18 cellular contexts compared by ENCODE assay signal in the genomic region with DNA sequence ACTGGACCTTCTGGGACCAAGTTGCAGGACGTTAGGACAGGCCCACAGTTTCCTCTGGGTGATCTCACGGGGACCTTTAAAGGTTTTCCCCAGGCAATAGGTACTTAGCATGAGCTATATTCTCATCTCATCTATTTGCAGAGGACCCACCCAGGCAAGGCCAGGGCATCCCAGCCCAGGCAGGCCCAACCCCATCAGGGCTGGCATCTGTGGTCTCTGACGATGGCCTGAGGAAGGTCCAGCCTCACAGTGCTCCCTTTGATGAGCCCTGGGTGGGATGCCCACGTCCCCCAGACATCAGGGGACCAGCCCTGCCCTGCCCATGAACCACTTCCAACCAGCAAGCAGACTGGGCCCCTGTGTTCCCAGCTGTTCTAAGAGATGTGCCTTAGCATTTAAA. TPM values are rescaled to one million over a fixed set of nuclear protein-coding genes. Genes with fewer than 3 reads are reported as not detected.
DNase-seq lines count a peak whose midpoint lies in the region; ATAC-seq and TF ChIP-seq lines count a peak whose summit lies in the region.
"Had no signal": no experiment of that assay in that cellular context is flagged by ENCODE, and none has a peak within 500 bp of the region (broad histone marks: within the 10 kb centered on the region; RNA-seq: fewer than 3 reads in every experiment).

No MANE protein-coding gene starts in this region.

- in situ Hi-C loops in transverse colon (cut with MboI; ENCODE audit: low pct_ligation_motif_present in 1 of 4, low pct_unique_long_range_greater_than_20kb in 1 of 4, low sequenced_read_pairs in 3 of 4), result no loop called here

- CTCF ChIA-PET in RWPE1 (lab: Yijun Ruan, JAX), result interaction anchor here (0.5 kb wide), 1 partner anchor 33 kb away, joined by 3 read pairs; no protein-coding TSS in a partner anchor

- H3K4me3 ChIP-seq in transverse colon (no peak overlapping the region), psoas muscle (no peak overlapping the region), gastroesophageal sphincter (no peak overlapping the region)
- H3K4me3 ChIP-seq: GM12878, K562 had no signal

- TF ChIP-seq CTCF in RWPE1 (conservative IDR thresholded peaks at IDR 0.05; ENCODE audit: low read depth), result no peak
- no peak for TF ChIP-seq CTCF in osteocyte (IDR thresholded peaks at IDR 0.05)
- TF ChIP-seq CTCF in transverse colon (IDR thresholded peaks at IDR 0.05), result no peak
- no peak for TF ChIP-seq CTCF in psoas muscle (IDR thresholded peaks at IDR 0.05)
- no peak for TF ChIP-seq CTCF in gastroesophageal sphincter (IDR thresholded peaks at IDR 0.05)

- WGBS in transverse colon (ENCODE audit: low coverage in 1 of 2), 2 donors, result 72% methylated on average over 4 of the region's 4 CpGs; no CpG with 5 or more reads in 1 of the 2 donors
- 65 to 76% (median 73%) methylated on average over 4 of the region's 4 CpGs for WGBS in psoas muscle, 3 donors
- 70% methylated on average over 2 of the region's 4 CpGs; no CpG with 5 or more reads in 1 of the 2 donors for WGBS in gastroesophageal sphincter (ENCODE audit: low coverage in 1 of 2), 2 donors

- H3K9me3 ChIP-seq in transverse colon (no peaks in the 10 kb centered on the region), psoas muscle (no peaks in the 10 kb centered on the region), gastroesophageal sphincter (no peaks in the 10 kb centered on the region)

- no peak for DNase-seq in RWPE1 (ENCODE audit: low spot score)
- peak; percentile 27 for DNase-seq in left lobe of liver (ENCODE audit: low spot score)
- peak; percentile 73 for DNase-seq in osteocyte (ENCODE audit: extremely low spot score, unreplicated experiment)
- DNase-seq in transverse colon, result no peak
- no peak for DNase-seq in psoas muscle
- DNase-seq in SHP77 treated with DMSO at 0.1 percent for 48 hours (lab: John Stamatoyannopoulos, UW), result no peak
- DNase-seq: Calu3; CD4-positive, alpha-beta T cell; DMS79; H9; NCI-H146 had no signal

- H3K27me3 ChIP-seq in transverse colon, result no peaks in the 10 kb centered on the region
- H3K27me3 ChIP-seq in psoas muscle (ENCODE audit: insufficient read depth in 3 of 3, low read length in 2 of 3), result peaks cover 0 to 2% (median 0%) of the 10 kb centered on the region in 3 donors
- no peaks in the 10 kb centered on the region for H3K27me3 ChIP-seq in gastroesophageal sphincter

- POLR2A ChIA-PET in RWPE1 (lab: Yijun Ruan, JAX; ENCODE audit: low non-redundant PET), result no interaction called here

- peaks cover 24% of the 10 kb centered on the region for H3K4me1 Mint-ChIP-seq in osteocyte (ENCODE audit: unreplicated experiment)
- H3K4me1 Mint-ChIP-seq: B cell, H9 had no signal

- intact Hi-C loops in transverse colon (cut with DNase I; ENCODE audit: low total_unique reads) (no loop called here), psoas muscle (cut with DNase I) (no loop called here)

- H3K4me1 ChIP-seq in transverse colon (peaks cover 0 to 15% (median 6%) of the 10 kb centered on the region in 4 donors), psoas muscle (no peaks in the 10 kb centered on the region), gastroesophageal sphincter (peaks cover 0 to 18% (median 0%) of the 10 kb centered on the region in 3 donors)

- no peak for TF ChIP-seq EP300 in transverse colon (IDR thresholded peaks at IDR 0.05; ENCODE audit: low read depth)
- TF ChIP-seq EP300 in gastroesophageal sphincter (IDR thresholded peaks at IDR 0.05), result no peak

- TF ChIP-seq POLR2A in transverse colon (IDR thresholded peaks at IDR 0.05) (no peak), gastroesophageal sphincter (IDR thresholded peaks at IDR 0.05) (no peak)

- no peak overlapping the region for H3K4me3 Mint-ChIP-seq in osteocyte (ENCODE audit: unreplicated experiment)
- H3K4me3 Mint-ChIP-seq: B cell; CD4-positive, alpha-beta T cell; H9 had no signal

- peak overlapping the region; percentile 71 for H3K27ac Mint-ChIP-seq in osteocyte (ENCODE audit: unreplicated experiment)
- H3K27ac Mint-ChIP-seq: B cell; CD4-positive, alpha-beta T cell; H9 had no signal

- no peaks in the 10 kb centered on the region for H3K9me3 Mint-ChIP-seq in osteocyte (ENCODE audit: unreplicated experiment)
- H3K9me3 Mint-ChIP-seq: CD4-positive, alpha-beta T cell; H9 had no signal

- H3K27me3 Mint-ChIP-seq in osteocyte (ENCODE audit: unreplicated experiment), result peaks cover 4% of the 10 kb centered on the region

- H3K36me3 ChIP-seq in transverse colon (no peaks in the 10 kb centered on the region), psoas muscle (ENCODE audit: insufficient read depth in 1 of 2, low read depth in 1 of 2) (no peaks in the 10 kb centered on the region), gastroesophageal sphincter (no peaks in the 10 kb centered on the region)

- no peak for ATAC-seq in left lobe of liver
- ATAC-seq in psoas muscle, result no peak
- ATAC-seq in gastroesophageal sphincter, result no peak
- no peak for ATAC-seq in HG02938 (IDR thresholded peaks at IDR 0.05; ENCODE audit: unreplicated experiment)
- ATAC-seq: GM12878, K562, Right ventricle myocardium inferior had no signal

- H3K27ac ChIP-seq in RWPE1 (peak overlapping the region; percentile 47), transverse colon (peak overlapping the region in 3 of 4 donors; percentile 29 to 44 (median 36)), psoas muscle (no peak overlapping the region), gastroesophageal sphincter (no peak overlapping the region)
- H3K27ac ChIP-seq: HL-60 had no signal

- H3K36me3 Mint-ChIP-seq in osteocyte (ENCODE audit: unreplicated experiment), result no peaks in the 10 kb centered on the region

RNA-seq across cellular contexts. Expression of gene SPTLC1, which starts 38.8 kb away (rescaled TPM):
- 11.6 TPM for total RNA-seq in left lobe of liver
- 90.7 and 93.9 TPM in 2 replicates for total RNA-seq in osteocyte
- 100 to 1,000 TPM in 3 of 4 donors, 10 to 100 TPM in 1; 36.7 to 160 (median 112) TPM for total RNA-seq in transverse colon
- total RNA-seq in psoas muscle, result 10 to 100 TPM; 13.5 to 22.6 (median 19.5) TPM
- 10 to 100 TPM; 12.2 to 29.8 (median 26.3) TPM for polyA plus RNA-seq in psoas muscle
- 10 to 100 TPM; 56.0 to 73.9 (median 64.0) TPM for total RNA-seq in gastroesophageal sphincter

Comparison
In these comparisons a context has a peak if more than half of its experiments do, and no peak if none do; other contexts are left out.
1. DNase-seq: peak in left lobe of liver (single experiment) and osteocyte (single experiment); none in RWPE1 (single experiment), transverse colon (single experiment), psoas muscle (0 of 2) and SHP77 treated with DMSO at 0.1 percent for 48 hours (single experiment).
2. H3K27ac ChIP-seq: peak in RWPE1 (single experiment) and transverse colon (3 of 4); none in psoas muscle (single experiment) and gastroesophageal sphincter (0 of 4).